1 cellular context compared by ENCODE assay signal in the genomic region with DNA sequence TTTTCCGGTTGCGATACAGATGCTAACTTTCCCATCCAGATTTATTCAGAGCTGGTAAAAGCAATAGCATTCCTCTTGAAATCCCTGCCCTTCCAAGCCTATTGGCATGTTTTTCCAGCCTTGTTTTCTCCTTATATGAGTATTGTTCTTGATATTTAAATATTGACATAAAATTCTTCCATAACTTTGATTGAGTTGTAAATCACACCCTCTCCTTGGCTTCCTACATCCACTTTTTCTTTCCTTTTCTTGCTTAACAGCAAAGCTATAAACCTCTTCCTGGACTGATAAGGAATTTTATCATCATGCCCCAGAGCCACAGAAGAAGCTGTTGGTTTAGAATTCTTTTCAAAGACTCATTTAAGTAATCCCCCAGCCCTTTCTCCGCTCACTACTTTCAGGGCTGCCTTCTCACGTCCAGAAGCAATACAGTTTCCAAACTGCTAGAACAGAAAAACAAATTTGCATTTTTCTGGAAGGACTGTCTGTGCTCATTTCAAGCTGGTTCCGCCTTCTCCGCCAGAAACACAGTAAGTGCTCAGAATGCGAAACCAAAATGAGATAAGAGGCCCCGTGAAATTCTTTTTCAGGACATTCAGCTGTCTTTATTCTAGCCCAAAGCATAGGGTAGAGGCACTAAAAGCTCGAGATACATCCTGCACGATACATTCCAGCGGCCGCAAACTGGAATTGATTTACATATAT.
TF ChIP-seq lines count a peak whose summit lies in the region.

No MANE protein-coding gene starts in this region.

TF ChIP-seq in GM12878, 131 proteins besides CTCF, POLR2A, EP300 and RAD21 (continued from another document):
- TF ChIP-seq, protein P1, sequence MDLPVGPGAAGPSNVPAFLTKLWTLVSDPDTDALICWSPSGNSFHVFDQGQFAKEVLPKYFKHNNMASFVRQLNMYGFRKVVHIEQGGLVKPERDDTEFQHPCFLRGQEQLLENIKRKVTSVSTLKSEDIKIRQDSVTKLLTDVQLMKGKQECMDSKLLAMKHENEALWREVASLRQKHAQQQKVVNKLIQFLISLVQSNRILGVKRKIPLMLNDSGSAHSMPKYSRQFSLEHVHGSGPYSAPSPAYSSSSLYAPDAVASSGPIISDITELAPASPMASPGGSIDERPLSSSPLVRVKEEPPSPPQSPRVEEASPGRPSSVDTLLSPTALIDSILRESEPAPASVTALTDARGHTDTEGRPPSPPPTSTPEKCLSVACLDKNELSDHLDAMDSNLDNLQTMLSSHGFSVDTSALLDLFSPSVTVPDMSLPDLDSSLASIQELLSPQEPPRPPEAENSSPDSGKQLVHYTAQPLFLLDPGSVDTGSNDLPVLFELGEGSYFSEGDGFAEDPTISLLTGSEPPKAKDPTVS (IDR thresholded peaks at IDR 0.05; ENCODE audit: low read depth, low read length) = no peak
- TF ChIP-seq, protein P2, sequence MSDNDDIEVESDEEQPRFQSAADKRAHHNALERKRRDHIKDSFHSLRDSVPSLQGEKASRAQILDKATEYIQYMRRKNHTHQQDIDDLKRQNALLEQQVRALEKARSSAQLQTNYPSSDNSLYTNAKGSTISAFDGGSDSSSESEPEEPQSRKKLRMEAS (IDR thresholded peaks at IDR 0.05; ENCODE audit: low read depth, low read length) = no peak
- TF ChIP-seq MTA3 (IDR thresholded peaks at IDR 0.05; ENCODE audit: borderline replicate concordance, low read length) (no peak), POLR2AphosphoS5 (IDR thresholded peaks at IDR 0.05; ENCODE audit: low read length) (no peak), SIN3A (IDR thresholded peaks at IDR 0.05; ENCODE audit: low read depth, low read length) (no peak), PAX5 (IDR thresholded peaks at IDR 0.05; ENCODE audit: borderline replicate concordance, low read depth, low read length) (no peak), EED (IDR thresholded peaks at IDR 0.05; ENCODE audit: low read depth) (no peak), IRF4 (IDR thresholded peaks at IDR 0.05; ENCODE audit: low read depth, low read length) (no peak), BHLHE40 (IDR thresholded peaks at IDR 0.05; ENCODE audit: borderline replicate concordance in 1 of 2, low read depth in 2 of 2, low read length in 1 of 2) (no peak), TARDBP (IDR thresholded peaks at IDR 0.05; ENCODE audit: borderline replicate concordance) (no peak), BACH1 (IDR thresholded peaks at IDR 0.05; ENCODE audit: borderline replicate concordance) (no peak), RFX5 (IDR thresholded peaks at IDR 0.05; ENCODE audit: low read depth, low read length) (no peak), ASH2L (IDR thresholded peaks at IDR 0.05; ENCODE audit: borderline replicate concordance, low read depth) (no peak)
- TF ChIP-seq, protein P3, sequence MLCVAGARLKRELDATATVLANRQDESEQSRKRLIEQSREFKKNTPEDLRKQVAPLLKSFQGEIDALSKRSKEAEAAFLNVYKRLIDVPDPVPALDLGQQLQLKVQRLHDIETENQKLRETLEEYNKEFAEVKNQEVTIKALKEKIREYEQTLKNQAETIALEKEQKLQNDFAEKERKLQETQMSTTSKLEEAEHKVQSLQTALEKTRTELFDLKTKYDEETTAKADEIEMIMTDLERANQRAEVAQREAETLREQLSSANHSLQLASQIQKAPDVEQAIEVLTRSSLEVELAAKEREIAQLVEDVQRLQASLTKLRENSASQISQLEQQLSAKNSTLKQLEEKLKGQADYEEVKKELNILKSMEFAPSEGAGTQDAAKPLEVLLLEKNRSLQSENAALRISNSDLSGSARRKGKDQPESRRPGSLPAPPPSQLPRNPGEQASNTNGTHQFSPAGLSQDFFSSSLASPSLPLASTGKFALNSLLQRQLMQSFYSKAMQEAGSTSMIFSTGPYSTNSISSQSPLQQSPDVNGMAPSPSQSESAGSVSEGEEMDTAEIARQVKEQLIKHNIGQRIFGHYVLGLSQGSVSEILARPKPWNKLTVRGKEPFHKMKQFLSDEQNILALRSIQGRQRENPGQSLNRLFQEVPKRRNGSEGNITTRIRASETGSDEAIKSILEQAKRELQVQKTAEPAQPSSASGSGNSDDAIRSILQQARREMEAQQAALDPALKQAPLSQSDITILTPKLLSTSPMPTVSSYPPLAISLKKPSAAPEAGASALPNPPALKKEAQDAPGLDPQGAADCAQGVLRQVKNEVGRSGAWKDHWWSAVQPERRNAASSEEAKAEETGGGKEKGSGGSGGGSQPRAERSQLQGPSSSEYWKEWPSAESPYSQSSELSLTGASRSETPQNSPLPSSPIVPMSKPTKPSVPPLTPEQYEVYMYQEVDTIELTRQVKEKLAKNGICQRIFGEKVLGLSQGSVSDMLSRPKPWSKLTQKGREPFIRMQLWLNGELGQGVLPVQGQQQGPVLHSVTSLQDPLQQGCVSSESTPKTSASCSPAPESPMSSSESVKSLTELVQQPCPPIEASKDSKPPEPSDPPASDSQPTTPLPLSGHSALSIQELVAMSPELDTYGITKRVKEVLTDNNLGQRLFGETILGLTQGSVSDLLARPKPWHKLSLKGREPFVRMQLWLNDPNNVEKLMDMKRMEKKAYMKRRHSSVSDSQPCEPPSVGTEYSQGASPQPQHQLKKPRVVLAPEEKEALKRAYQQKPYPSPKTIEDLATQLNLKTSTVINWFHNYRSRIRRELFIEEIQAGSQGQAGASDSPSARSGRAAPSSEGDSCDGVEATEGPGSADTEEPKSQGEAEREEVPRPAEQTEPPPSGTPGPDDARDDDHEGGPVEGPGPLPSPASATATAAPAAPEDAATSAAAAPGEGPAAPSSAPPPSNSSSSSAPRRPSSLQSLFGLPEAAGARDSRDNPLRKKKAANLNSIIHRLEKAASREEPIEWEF (IDR thresholded peaks at IDR 0.05; ENCODE audit: insufficient replicate concordance, low read depth, low read length) = no peak
- TF ChIP-seq, protein P4, sequence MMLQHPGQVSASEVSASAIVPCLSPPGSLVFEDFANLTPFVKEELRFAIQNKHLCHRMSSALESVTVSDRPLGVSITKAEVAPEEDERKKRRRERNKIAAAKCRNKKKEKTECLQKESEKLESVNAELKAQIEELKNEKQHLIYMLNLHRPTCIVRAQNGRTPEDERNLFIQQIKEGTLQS (IDR thresholded peaks at IDR 0.05; ENCODE audit: borderline replicate concordance, extremely low read depth, low read depth, low read length) = no peak
- TF ChIP-seq, protein P5, sequence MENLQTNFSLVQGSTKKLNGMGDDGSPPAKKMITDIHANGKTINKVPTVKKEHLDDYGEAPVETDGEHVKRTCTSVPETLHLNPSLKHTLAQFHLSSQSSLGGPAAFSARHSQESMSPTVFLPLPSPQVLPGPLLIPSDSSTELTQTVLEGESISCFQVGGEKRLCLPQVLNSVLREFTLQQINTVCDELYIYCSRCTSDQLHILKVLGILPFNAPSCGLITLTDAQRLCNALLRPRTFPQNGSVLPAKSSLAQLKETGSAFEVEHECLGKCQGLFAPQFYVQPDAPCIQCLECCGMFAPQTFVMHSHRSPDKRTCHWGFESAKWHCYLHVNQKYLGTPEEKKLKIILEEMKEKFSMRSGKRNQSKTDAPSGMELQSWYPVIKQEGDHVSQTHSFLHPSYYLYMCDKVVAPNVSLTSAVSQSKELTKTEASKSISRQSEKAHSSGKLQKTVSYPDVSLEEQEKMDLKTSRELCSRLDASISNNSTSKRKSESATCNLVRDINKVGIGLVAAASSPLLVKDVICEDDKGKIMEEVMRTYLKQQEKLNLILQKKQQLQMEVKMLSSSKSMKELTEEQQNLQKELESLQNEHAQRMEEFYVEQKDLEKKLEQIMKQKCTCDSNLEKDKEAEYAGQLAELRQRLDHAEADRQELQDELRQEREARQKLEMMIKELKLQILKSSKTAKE (IDR thresholded peaks at IDR 0.05; ENCODE audit: low read depth, poor library complexity, severe bottlenecking) = no peak
- TF ChIP-seq, protein P6, sequence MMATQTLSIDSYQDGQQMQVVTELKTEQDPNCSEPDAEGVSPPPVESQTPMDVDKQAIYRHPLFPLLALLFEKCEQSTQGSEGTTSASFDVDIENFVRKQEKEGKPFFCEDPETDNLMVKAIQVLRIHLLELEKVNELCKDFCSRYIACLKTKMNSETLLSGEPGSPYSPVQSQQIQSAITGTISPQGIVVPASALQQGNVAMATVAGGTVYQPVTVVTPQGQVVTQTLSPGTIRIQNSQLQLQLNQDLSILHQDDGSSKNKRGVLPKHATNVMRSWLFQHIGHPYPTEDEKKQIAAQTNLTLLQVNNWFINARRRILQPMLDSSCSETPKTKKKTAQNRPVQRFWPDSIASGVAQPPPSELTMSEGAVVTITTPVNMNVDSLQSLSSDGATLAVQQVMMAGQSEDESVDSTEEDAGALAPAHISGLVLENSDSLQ (IDR thresholded peaks at IDR 0.05) = no peak
- TF ChIP-seq, protein P7, sequence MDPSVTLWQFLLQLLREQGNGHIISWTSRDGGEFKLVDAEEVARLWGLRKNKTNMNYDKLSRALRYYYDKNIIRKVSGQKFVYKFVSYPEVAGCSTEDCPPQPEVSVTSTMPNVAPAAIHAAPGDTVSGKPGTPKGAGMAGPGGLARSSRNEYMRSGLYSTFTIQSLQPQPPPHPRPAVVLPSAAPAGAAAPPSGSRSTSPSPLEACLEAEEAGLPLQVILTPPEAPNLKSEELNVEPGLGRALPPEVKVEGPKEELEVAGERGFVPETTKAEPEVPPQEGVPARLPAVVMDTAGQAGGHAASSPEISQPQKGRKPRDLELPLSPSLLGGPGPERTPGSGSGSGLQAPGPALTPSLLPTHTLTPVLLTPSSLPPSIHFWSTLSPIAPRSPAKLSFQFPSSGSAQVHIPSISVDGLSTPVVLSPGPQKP (IDR thresholded peaks at IDR 0.05; ENCODE audit: low read depth, low read length) = no peak
